1 cellular context compared by ENCODE assay signal in the genomic region with DNA sequence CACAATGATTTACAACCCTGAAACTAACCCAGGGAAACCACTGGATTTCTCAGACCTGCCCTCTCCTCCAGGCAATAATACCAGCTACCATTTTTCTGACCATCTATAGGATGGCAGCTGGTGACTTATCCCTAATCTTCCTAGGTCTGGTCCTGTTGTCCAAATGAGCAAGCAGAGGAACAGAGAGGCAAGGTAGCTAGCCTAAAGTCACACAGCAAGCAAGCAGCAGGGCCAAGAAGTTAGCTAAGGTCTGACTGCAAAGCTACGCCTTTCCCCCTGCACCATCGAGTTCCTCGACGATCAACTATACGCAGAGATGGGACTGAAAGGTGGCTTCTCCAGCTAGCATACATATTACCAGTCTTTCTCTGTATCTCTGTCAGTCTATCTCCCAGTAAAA.
TF ChIP-seq lines count a peak whose summit lies in the region.

No MANE protein-coding gene starts in this region.

TF ChIP-seq in GM12878, 131 proteins besides CTCF, POLR2A, EP300 and RAD21:
- TF ChIP-seq CBX3 (IDR thresholded peaks at IDR 0.05; ENCODE audit: borderline replicate concordance, low read depth) (no peak), SMARCA5 (IDR thresholded peaks at IDR 0.05) (0 out of 2 replicates have a peak, but pooled peaks have one; percentile 45), CBX5 (IDR thresholded peaks at IDR 0.05; ENCODE audit: low read depth) (no peak)
TF ChIP-seq in GM12878: peak in this region for 1.
